Comparison of ENCODE assay signal across 15 cellular contexts in genomic region chr1:150110066-150110465, GRCh38. TPM values are rescaled to one million over a fixed set of nuclear protein-coding genes. Genes with fewer than 3 reads are reported as not detected.
DNase-seq lines count a peak whose midpoint lies in the region; ATAC-seq and TF ChIP-seq lines count a peak whose summit lies in the region.
"Had no signal": no experiment of that assay in that cellular context is flagged by ENCODE, and none has a peak within 500 bp of the region (broad histone marks: within the 10 kb centered on the region; RNA-seq: fewer than 3 reads in every experiment).

No MANE protein-coding gene starts in this region.

- H3K27ac ChIP-seq in esophagus muscularis mucosa (replicated peaks in 1 of 4) = peak overlapping the region; percentile 10 to 61 (median 51)
- H3K27ac ChIP-seq: neural progenitor cell had no signal

- H3K36me3 Mint-ChIP-seq in activated T-cell treated with anti-CD3 and anti-CD28 coated beads, Interleukin-2, amount 50 U/mL, for 72 hours (ENCODE audit: insufficient read depth in 2 of 2) = peaks cover 6 to 10% of the 10 kb centered on the region in 2 donors
- H3K36me3 Mint-ChIP-seq in activated B cell treated with CpG ODN at 0.5 μM for 24 hours (ENCODE audit: low read depth) = peaks cover 31% of the 10 kb centered on the region
- H3K36me3 Mint-ChIP-seq in stimulated activated memory B cell treated with anti-CD40 and anti-IgM and Interleukin-4, amounts not matched to agents 10 μg/mL and 1 μg/mL and 100 μg/mL, for 72 hours = peaks cover 57% of the 10 kb centered on the region

- POLR2A ChIA-PET in activated B cell treated with CpG ODN at 0.5 μM for 24 hours (lab: Charles Lee) = interaction anchor here (0.6 to 1.8 kb wide), 9 partner anchors 17 to 223 kb away, joined by 3 to 5 read pairs (median 4); partner anchors contain the start of gene VPS45

- intact Hi-C loops in activated B cell treated with CpG ODN at 0.5 μM for 24 hours (cut with micrococcal nuclease) = no loop called here
- intact Hi-C loops in esophagus muscularis mucosa (cut with DNase I) = no loop called here

- H3K4me1 Mint-ChIP-seq in activated T-cell treated with anti-CD3 and anti-CD28 coated beads, Interleukin-2, amount 50 U/mL, for 72 hours (ENCODE audit: low read depth) = peaks cover 60% of the 10 kb centered on the region
- peaks cover 29% of the 10 kb centered on the region for H3K4me1 Mint-ChIP-seq in activated B cell treated with CpG ODN at 0.5 μM for 24 hours
- H3K4me1 Mint-ChIP-seq in stimulated activated memory B cell treated with anti-CD40 and anti-IgM and Interleukin-4, amounts not matched to agents 10 μg/mL and 1 μg/mL and 100 μg/mL, for 72 hours = peaks cover 17% of the 10 kb centered on the region
- H3K4me1 Mint-ChIP-seq: neural progenitor cell had no signal

- no peaks in the 10 kb centered on the region for H3K9me3 ChIP-seq in esophagus muscularis mucosa

- TF ChIP-seq CTCF in activated B cell treated with CpG ODN at 0.5 μM for 24 hours (IDR thresholded peaks at IDR 0.05) (no peak), esophagus muscularis mucosa (IDR thresholded peaks at IDR 0.05) (no peak)

- H3K27me3 ChIP-seq in esophagus muscularis mucosa = no peaks in the 10 kb centered on the region
- H3K27me3 ChIP-seq: neural progenitor cell had no signal

- ATAC-seq in activated T-cell treated with anti-CD3 and anti-CD28 coated beads, Interleukin-2, amount 50 U/mL, for 72 hours (replicated peaks in 1 of 2) = no peak
- ATAC-seq in activated B cell treated with CpG ODN at 0.5 μM for 24 hours (ENCODE audit: low read depth) (no peak), HG02870 (IDR thresholded peaks at IDR 0.05; ENCODE audit: unreplicated experiment) (no peak)
- ATAC-seq in stimulated activated memory B cell treated with anti-CD40 and anti-IgM and Interleukin-4, amounts not matched to agents 10 μg/mL and 1 μg/mL and 100 μg/mL, for 72 hours = no peak

- H3K36me3 ChIP-seq in esophagus muscularis mucosa = peaks cover 0 to 11% (median 5%) of the 10 kb centered on the region in 4 donors

- TF ChIP-seq POLR2A in esophagus muscularis mucosa (IDR thresholded peaks at IDR 0.05; ENCODE audit: low read depth) = no peak

- DNase-seq in activated T-cell treated with anti-CD3 and anti-CD28 coated beads, Interleukin-2, amount 50 U/mL, for 72 hours = no peak
- DNase-seq in activated T-cell treated with anti-CD3 and anti-CD28 coated beads for 4 hours (no peak), activated B cell treated with CpG ODN at 0.5 μM for 24 hours (no peak), esophagus muscularis mucosa (ENCODE audit: extremely low spot score) (no peak), SHP77 treated with DMSO at 0.1 percent for 48 hours (lab: John Stamatoyannopoulos, UW) (no peak), NOMO-1 (lab: John Stamatoyannopoulos, UW; ENCODE audit: unreplicated experiment in 2 of 2) (no peak)
- DNase-seq: ACHN, H7, head of caudate nucleus, NCI-H2029 treated with DMSO at 0.1 percent for 48 hours, NCI-H82, SHP77 had no signal

- TF ChIP-seq EP300 in esophagus muscularis mucosa (IDR thresholded peaks at IDR 0.05) = no peak

- WGBS in esophagus muscularis mucosa = 57% methylated on average over 2 of the region's 2 CpGs

- no peaks in the 10 kb centered on the region for H3K27me3 Mint-ChIP-seq in activated T-cell treated with anti-CD3 and anti-CD28 coated beads, Interleukin-2, amount 50 U/mL, for 72 hours (ENCODE audit: low read depth)
- H3K27me3 Mint-ChIP-seq in activated B cell treated with CpG ODN at 0.5 μM for 24 hours = no peaks in the 10 kb centered on the region
- no peaks in the 10 kb centered on the region for H3K27me3 Mint-ChIP-seq in stimulated activated memory B cell treated with anti-CD40 and anti-IgM and Interleukin-4, amounts not matched to agents 10 μg/mL and 1 μg/mL and 100 μg/mL, for 72 hours

- peak overlapping the region; percentile 61 to 92 for H3K4me3 Mint-ChIP-seq in activated T-cell treated with anti-CD3 and anti-CD28 coated beads, Interleukin-2, amount 50 U/mL, for 72 hours
- H3K4me3 Mint-ChIP-seq in activated B cell treated with CpG ODN at 0.5 μM for 24 hours = peak overlapping the region; percentile 46
- H3K4me3 Mint-ChIP-seq in stimulated activated memory B cell treated with anti-CD40 and anti-IgM and Interleukin-4, amounts not matched to agents 10 μg/mL and 1 μg/mL and 100 μg/mL, for 72 hours = no peak overlapping the region
- H3K4me3 Mint-ChIP-seq: neural progenitor cell had no signal

- peaks cover 0 to 21% (median 9%) of the 10 kb centered on the region in 4 donors for H3K4me1 ChIP-seq in esophagus muscularis mucosa
- H3K4me1 ChIP-seq: neural progenitor cell had no signal

- no peak overlapping the region for H3K4me3 ChIP-seq in esophagus muscularis mucosa
- H3K4me3 ChIP-seq: neural progenitor cell had no signal

- CTCF ChIA-PET in activated B cell treated with CpG ODN at 0.5 μM for 24 hours (lab: Charles Lee) = no interaction called here

- H3K27ac Mint-ChIP-seq in activated T-cell treated with anti-CD3 and anti-CD28 coated beads, Interleukin-2, amount 50 U/mL, for 72 hours = peak overlapping the region; percentile 99
- H3K27ac Mint-ChIP-seq in activated B cell treated with CpG ODN at 0.5 μM for 24 hours = peak overlapping the region; percentile 73
- peak overlapping the region; percentile 49 for H3K27ac Mint-ChIP-seq in stimulated activated memory B cell treated with anti-CD40 and anti-IgM and Interleukin-4, amounts not matched to agents 10 μg/mL and 1 μg/mL and 100 μg/mL, for 72 hours
- H3K27ac Mint-ChIP-seq: neural progenitor cell had no signal

- H3K9me3 Mint-ChIP-seq in activated T-cell treated with anti-CD3 and anti-CD28 coated beads, Interleukin-2, amount 50 U/mL, for 72 hours = peaks cover 1% of the 10 kb centered on the region in 2 donors
- H3K9me3 Mint-ChIP-seq in activated B cell treated with CpG ODN at 0.5 μM for 24 hours = peaks cover 4% of the 10 kb centered on the region
- H3K9me3 Mint-ChIP-seq in stimulated activated memory B cell treated with anti-CD40 and anti-IgM and Interleukin-4, amounts not matched to agents 10 μg/mL and 1 μg/mL and 100 μg/mL, for 72 hours = peaks cover 2% of the 10 kb centered on the region

RNA-seq across cellular contexts. Expression of gene PLEKHO1, which starts 39.6 kb away (rescaled TPM):
- total RNA-seq in activated T-cell treated with anti-CD3 and anti-CD28 coated beads, Interleukin-2, amount 50 U/mL, for 72 hours = 10 to 100 TPM; 21.9 to 42.7 TPM
- total RNA-seq in activated B cell treated with CpG ODN at 0.5 μM for 24 hours (195 and 208 TPM in 2 replicates), esophagus muscularis mucosa (100 to 1,000 TPM; 294 to 426 (median 337) TPM)

RNA-seq across cellular contexts. Expression of gene VPS45, which starts 42.5 kb away (rescaled TPM):
- 10 to 100 TPM; 32.4 to 35.4 TPM for total RNA-seq in activated T-cell treated with anti-CD3 and anti-CD28 coated beads, Interleukin-2, amount 50 U/mL, for 72 hours
- total RNA-seq in activated B cell treated with CpG ODN at 0.5 μM for 24 hours (39.0 and 46.0 TPM in 2 replicates), esophagus muscularis mucosa (10 to 100 TPM; 38.9 to 56.5 (median 44.9) TPM)

Comparison
In these comparisons a context has a peak if more than half of its experiments do, and no peak if none do; other contexts are left out.
1. H3K27ac Mint-ChIP-seq: peak in every context shown above with its lines; median percentile 99 in activated T-cell treated with anti-CD3 and anti-CD28 coated beads, Interleukin-2, amount 50 U/mL, for 72 hours; 73 in activated B cell treated with CpG ODN at 0.5 μM for 24 hours; 49 in stimulated activated memory B cell treated with anti-CD40 and anti-IgM and Interleukin-4, amounts not matched to agents 10 μg/mL and 1 μg/mL and 100 μg/mL, for 72 hours.